Comparison of ENCODE assay signal across 8 cellular contexts in the genomic region with DNA sequence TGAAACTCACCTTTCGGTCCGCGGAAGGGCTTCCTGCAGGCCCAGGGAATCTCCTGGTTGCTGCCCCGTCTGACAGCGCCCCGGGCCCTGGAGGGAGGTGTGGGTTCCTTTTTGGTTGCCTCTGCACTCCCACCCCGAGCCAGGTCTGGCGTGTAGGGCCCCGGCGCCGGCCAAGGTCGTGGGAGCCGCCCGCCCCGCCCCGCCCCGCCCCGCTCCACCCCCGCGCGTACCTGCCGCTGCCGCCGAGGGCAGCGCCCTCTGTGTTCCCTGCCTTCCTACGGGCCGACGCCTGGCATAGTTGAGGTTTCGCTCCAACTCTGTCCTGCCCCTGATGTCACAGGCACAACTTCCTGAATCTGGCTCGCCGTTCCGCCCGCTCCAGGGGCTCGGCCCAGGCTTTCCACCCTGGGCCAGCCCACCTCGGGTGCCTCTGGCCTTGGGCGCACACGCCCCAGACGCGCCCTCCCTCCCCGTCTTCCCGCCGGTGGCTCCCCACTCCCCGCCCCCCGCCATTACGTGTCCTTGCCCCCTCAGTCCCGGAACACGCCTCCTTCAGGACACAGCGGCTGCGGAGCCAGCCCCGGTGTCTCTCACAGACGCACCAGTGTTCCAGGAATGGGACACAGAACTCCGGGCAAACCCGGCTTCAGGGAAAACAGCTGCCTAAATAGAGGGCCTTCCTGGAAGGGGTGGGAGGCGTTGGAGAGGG. TPM values are rescaled to one million over a fixed set of nuclear protein-coding genes. Genes with fewer than 3 reads are reported as not detected.
A peak's percentile ranks its signal among the peaks of the same experiment; 100 is the strongest.
DNase-seq lines count a peak whose midpoint lies in the region; ATAC-seq and TF ChIP-seq lines count a peak whose summit lies in the region.

TSS of gene KIAA0040 (minus strand) at position 147 of the 709 bp plus-strand sequence. CDS start 31,763 bp downstream, outside the sequence.

- POLR2A ChIA-PET in CD4-positive, alpha-beta T cell (lab: Charles Lee), result interaction anchor here (0.8 to 7.2 kb wide), 7 partner anchors 10 to 194 kb away, joined by 5 to 98 read pairs (median 10); partner anchors contain the start of gene CACYBP

- peak within 1 kb of the TSS; percentile 91 for H2AFZ ChIP-seq in parathyroid adenoma

- TF ChIP-seq CTCF in CD4-positive, alpha-beta T cell (IDR thresholded peaks at IDR 0.05), result no peak
- TF ChIP-seq CTCF in RWPE2 (IDR thresholded peaks at IDR 0.05; ENCODE audit: poor library complexity, severe bottlenecking), result peak; percentile 18
- no peak for TF ChIP-seq CTCF in glutamatergic neuron (IDR thresholded peaks at IDR 0.05; ENCODE audit: partially characterized antibody, unreplicated experiment)
- TF ChIP-seq CTCF in parathyroid adenoma (IDR thresholded peaks at IDR 0.05), result peak; percentile 26

- DNase-seq in CD4-positive, alpha-beta T cell, result peak in 9 of 10 experiments; percentile 18 to 59 (median 41)
- DNase-seq in RWPE2 (ENCODE audit: low spot score), result peak; percentile 80
- DNase-seq in activated effector memory CD4-positive, alpha-beta T cell treated with anti-CD3 and anti-CD28 coated beads, Interleukin-2, amount 50 U/mL, for 16 hours, result peak; percentile 86
- DNase-seq in glutamatergic neuron, result peak; percentile 33
- DNase-seq in ureter (ENCODE audit: low spot score), result peak; percentile 81

- H3K27ac Mint-ChIP-seq in CD4-positive, alpha-beta T cell, result peak within 1 kb of the TSS; percentile 97
- no peak within 1 kb of the TSS for H3K27ac Mint-ChIP-seq in glutamatergic neuron (ENCODE audit: unreplicated experiment)

- peaks cover 56% of the 10 kb centered on the region for H3K4me1 Mint-ChIP-seq in CD4-positive, alpha-beta T cell (ENCODE audit: low read depth)
- peaks cover 3% of the 10 kb centered on the region for H3K4me1 Mint-ChIP-seq in glutamatergic neuron (ENCODE audit: low read depth, unreplicated experiment)

- no peaks in the 10 kb centered on the region for H3K9me3 ChIP-seq in CD4-positive, alpha-beta T cell (ENCODE audit: control insufficient read depth, low read length)
- H3K9me3 ChIP-seq in RWPE2 (ENCODE audit: severe bottlenecking) (no peaks in the 10 kb centered on the region), parathyroid adenoma (ENCODE audit: control insufficient read depth, low read length) (no peaks in the 10 kb centered on the region)

- peak within 1 kb of the TSS; percentile 97 for H3K4me3 Mint-ChIP-seq in CD4-positive, alpha-beta T cell
- H3K4me3 Mint-ChIP-seq in glutamatergic neuron (ENCODE audit: unreplicated experiment), result peak within 1 kb of the TSS; percentile 85

- peaks cover 56% of the 10 kb centered on the region for H3K4me1 ChIP-seq in RWPE2 (ENCODE audit: insufficient read depth, poor library complexity, severe bottlenecking)
- H3K4me1 ChIP-seq in parathyroid adenoma, result peaks cover 3% of the 10 kb centered on the region

- no peaks in the 10 kb centered on the region for H3K9me3 Mint-ChIP-seq in CD4-positive, alpha-beta T cell
- no peaks in the 10 kb centered on the region for H3K9me3 Mint-ChIP-seq in glutamatergic neuron (ENCODE audit: unreplicated experiment)

- peak within 1 kb of the TSS; percentile 13 for H3K9ac ChIP-seq in parathyroid adenoma

- no peaks in the 10 kb centered on the region for H3K27me3 ChIP-seq in CD4-positive, alpha-beta T cell (ENCODE audit: control insufficient read depth, insufficient read depth, low read length)
- no peaks in the 10 kb centered on the region for H3K27me3 ChIP-seq in RWPE2 (ENCODE audit: insufficient read depth, poor library complexity, severe bottlenecking)
- H3K27me3 ChIP-seq in parathyroid adenoma (ENCODE audit: control insufficient read depth, insufficient read depth, low read length), result no peaks in the 10 kb centered on the region

- H3K27ac ChIP-seq in CD4-positive, alpha-beta T cell (ENCODE audit: low read depth, low read length), result peak within 1 kb of the TSS; percentile 60
- H3K27ac ChIP-seq in RWPE2 (ENCODE audit: poor library complexity, severe bottlenecking), result peak within 1 kb of the TSS; percentile 85
- peak within 1 kb of the TSS; percentile 90 for H3K27ac ChIP-seq in parathyroid adenoma

- H3K36me3 ChIP-seq in RWPE2 (ENCODE audit: low read depth) (peaks cover 18% of the 10 kb centered on the region), parathyroid adenoma (ENCODE audit: control insufficient read depth, insufficient read depth, low read length) (no peaks in the 10 kb centered on the region)

- peak; percentile 57 for ATAC-seq in CD4-positive, alpha-beta T cell (ENCODE audit: poor library complexity)
- ATAC-seq in GM19351 (IDR thresholded peaks at IDR 0.05; ENCODE audit: unreplicated experiment) (peak; percentile 50), HG03460 (IDR thresholded peaks at IDR 0.05; ENCODE audit: unreplicated experiment) (peak; percentile 43), RWPE2 (ENCODE audit: low read depth) (peak; percentile 69)

- H3K4me2 ChIP-seq in parathyroid adenoma (ENCODE audit: low read length), result peak within 1 kb of the TSS; percentile 80

- CTCF ChIA-PET in CD4-positive, alpha-beta T cell (lab: Charles Lee), result interaction anchor here (0.8 to 1.0 kb wide), 3 partner anchors 9 to 46 kb away, joined by 3 to 4 read pairs (median 4); no protein-coding TSS in a partner anchor

- H3K27me3 Mint-ChIP-seq in CD4-positive, alpha-beta T cell, result no peaks in the 10 kb centered on the region
- H3K27me3 Mint-ChIP-seq in glutamatergic neuron (ENCODE audit: unreplicated experiment), result peaks cover 6% of the 10 kb centered on the region

- H3K79me2 ChIP-seq in parathyroid adenoma, result no peaks in the 10 kb centered on the region

- intact Hi-C loops in CD4-positive, alpha-beta T cell (cut with DNase I, micrococcal nuclease), result loop anchor here (5.0 kb wide), 3 partner anchors 35 to 160 kb away; no protein-coding TSS in a partner anchor

- H3K4me3 ChIP-seq in RWPE2 (ENCODE audit: severe bottlenecking) (peak within 1 kb of the TSS; percentile 62), parathyroid adenoma (ENCODE audit: low read depth, low read length) (peak within 1 kb of the TSS; percentile 81)

- peaks cover 18% of the 10 kb centered on the region for H3K36me3 Mint-ChIP-seq in CD4-positive, alpha-beta T cell (ENCODE audit: low read depth)
- H3K36me3 Mint-ChIP-seq in glutamatergic neuron (ENCODE audit: unreplicated experiment), result no peaks in the 10 kb centered on the region

RNA-seq across cellular contexts. Expression of gene KIAA0040, which starts in this region (rescaled TPM):
- 10 to 100 TPM; 13.5 to 14.5 TPM for total RNA-seq in CD4-positive, alpha-beta T cell
- not detected for total RNA-seq in glutamatergic neuron (ENCODE audit: unreplicated experiment)
- total RNA-seq in ureter, result 25.3 TPM

Comparison
In these comparisons a context has a peak if more than half of its experiments do, and no peak if none do; other contexts are left out.
1. Peak in every context shown above with its lines: DNase-seq, ATAC-seq, H3K4me3 ChIP-seq and H3K27ac ChIP-seq.
2. RNA of gene KIAA0040 (total RNA-seq): 25.3 TPM in ureter (single experiment) and 13.5 to 14.5 TPM in CD4-positive, alpha-beta T cell; not detected in glutamatergic neuron (single experiment); every median in the first group is over 10 times any median in the second.
3. Peak in DNase-seq in glutamatergic neuron; RNA of the gene not detected or under 1 TPM.
4. DNase-seq: peak in every context shown above with its lines; median percentile 86 in activated effector memory CD4-positive, alpha-beta T cell treated with anti-CD3 and anti-CD28 coated beads, Interleukin-2, amount 50 U/mL, for 16 hours; 81 in ureter; 80 in RWPE2; 41 in CD4-positive, alpha-beta T cell; 33 in glutamatergic neuron.
5. CTCF ChIP-seq: peak in RWPE2 (single experiment) and parathyroid adenoma (single experiment); none in CD4-positive, alpha-beta T cell (single experiment) and glutamatergic neuron (single experiment).